Comparison of ENCODE assay signal across 8 cellular contexts in the genomic region with DNA sequence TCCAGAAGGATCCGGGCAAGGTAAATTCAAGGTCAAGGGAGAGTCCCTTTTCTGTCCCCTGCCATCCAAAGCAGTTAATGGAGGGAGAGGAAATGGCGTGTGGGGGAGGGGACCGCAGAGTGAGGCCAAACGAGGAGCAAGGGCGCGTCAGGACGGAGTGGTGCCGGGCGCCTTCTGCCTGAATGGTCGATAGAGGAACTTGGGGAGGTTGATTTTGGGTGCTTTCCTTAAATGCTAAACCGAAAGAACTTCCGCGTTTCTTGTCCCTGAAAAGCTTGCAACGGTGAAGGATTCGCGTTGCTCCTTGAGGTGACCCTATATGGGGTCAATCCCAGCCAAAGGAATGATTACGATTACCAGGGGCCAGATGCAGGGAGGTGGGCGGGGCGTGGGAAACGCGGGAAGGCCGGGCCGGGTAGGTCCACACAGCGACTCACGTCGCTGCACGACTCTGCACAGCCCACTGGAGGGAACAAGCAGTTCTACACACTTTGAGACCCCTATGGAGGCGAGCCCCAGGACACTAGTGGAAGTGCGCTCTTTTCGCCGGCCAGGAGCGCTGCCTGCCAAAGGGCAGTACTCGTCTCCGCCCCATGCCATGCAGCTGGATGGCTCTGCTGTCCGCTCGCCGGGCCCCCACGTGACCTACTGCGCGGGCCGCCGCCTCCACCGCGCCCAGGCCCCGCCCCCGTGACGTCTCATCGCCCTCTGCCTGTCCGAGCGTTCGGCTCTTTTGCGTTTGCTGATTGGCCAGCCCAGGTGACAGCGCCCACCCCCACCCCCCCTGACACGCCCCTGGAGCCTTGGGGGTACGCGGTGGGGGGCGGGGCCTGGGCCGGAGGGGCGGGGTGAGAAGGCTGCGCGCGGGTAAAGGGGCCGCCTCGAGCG. TPM values are rescaled to one million over a fixed set of nuclear protein-coding genes. Genes with fewer than 3 reads are reported as not detected.
DNase-seq lines count a peak whose midpoint lies in the region; ATAC-seq and TF ChIP-seq lines count a peak whose summit lies in the region.

No MANE protein-coding gene starts in this region.

- no peaks in the 10 kb centered on the region for H3K36me3 ChIP-seq in NT2/D1 (ENCODE audit: insufficient read depth, insufficient read length, low read length)

- H3K4me1 Mint-ChIP-seq in Calu3 (ENCODE audit: low read depth, unreplicated experiment): peaks cover 37% of the 10 kb centered on the region
- H3K4me1 Mint-ChIP-seq in endothelial cell (ENCODE audit: unreplicated experiment): peaks cover 6% of the 10 kb centered on the region

- ATAC-seq in GM21423 (IDR thresholded peaks at IDR 0.05; ENCODE audit: unreplicated experiment): peak; percentile 85

- no peaks in the 10 kb centered on the region for H3K27me3 Mint-ChIP-seq in Calu3 (ENCODE audit: unreplicated experiment)
- H3K27me3 Mint-ChIP-seq in endothelial cell (ENCODE audit: unreplicated experiment): no peaks in the 10 kb centered on the region

- TSS peak; percentile 85 for BruUV-seq in Calu3 (replicated peaks; lab: Mats Ljungman, UMichigan)

- DNase-seq in Calu3: peak; percentile 97
- DNase-seq in HUDEP-2 (lab: John Stamatoyannopoulos, UW; ENCODE audit: unreplicated experiment in 76 of 76): peak; percentile 18 to 93 (median 86)
- peak; percentile 84 for DNase-seq in NT2/D1 (ENCODE audit: low read depth, low spot score)
- DNase-seq in activated CD8-positive, alpha-beta memory T cell treated with anti-CD3 and anti-CD28 coated beads, Interleukin-2, amount 50 U/mL, for 24 hours (ENCODE audit: extremely low read depth): peak; percentile 69
- peak; percentile 87 for DNase-seq in endothelial cell (ENCODE audit: low spot score)
- DNase-seq in midbrain (lab: John Stamatoyannopoulos, UW): peak; percentile 90
- DNase-seq in stimulated activated CD8-positive, alpha-beta memory T cell treated with anti-CD3 and anti-CD28 coated beads, Interleukin-15, amount 100 ng/mL, for 4 hours (ENCODE audit: low read depth in 2 of 2): peak; percentile 71 to 72

- CTCF ChIA-PET in Calu3 (lab: Charles Lee): no interaction called here

- intact Hi-C loops in Calu3 (cut with micrococcal nuclease; ENCODE audit: unreplicated experiment): no loop called here

- H3K4me3 ChIP-seq in NT2/D1 (ENCODE audit: insufficient read length, low read depth): peak overlapping the region; percentile 79

- peak overlapping the region; percentile 45 for H3K27ac Mint-ChIP-seq in Calu3 (ENCODE audit: unreplicated experiment)
- peak overlapping the region; percentile 80 for H3K27ac Mint-ChIP-seq in endothelial cell (ENCODE audit: unreplicated experiment)

- no peaks in the 10 kb centered on the region for H3K4me1 ChIP-seq in NT2/D1 (ENCODE audit: insufficient read depth, insufficient read length)

- H3K9me3 Mint-ChIP-seq in Calu3 (ENCODE audit: low read depth, unreplicated experiment) (no peaks in the 10 kb centered on the region), endothelial cell (ENCODE audit: unreplicated experiment) (no peaks in the 10 kb centered on the region)

- no peak for TF ChIP-seq CTCF in Calu3 (IDR thresholded peaks at IDR 0.05; ENCODE audit: unreplicated experiment)
- TF ChIP-seq CTCF in endothelial cell (IDR thresholded peaks at IDR 0.05; ENCODE audit: unreplicated experiment): no peak

- peaks cover 22% of the 10 kb centered on the region for H3K36me3 Mint-ChIP-seq in Calu3 (ENCODE audit: insufficient read depth, unreplicated experiment)
- no peaks in the 10 kb centered on the region for H3K36me3 Mint-ChIP-seq in endothelial cell (ENCODE audit: low read depth, unreplicated experiment)

- peaks cover 9% of the 10 kb centered on the region for H3K27me3 ChIP-seq in NT2/D1 (ENCODE audit: insufficient read depth, insufficient read length)

- peak overlapping the region; percentile 89 for H3K9ac ChIP-seq in NT2/D1 (ENCODE audit: insufficient read length, low read depth)

- no peaks in the 10 kb centered on the region for H3K9me3 ChIP-seq in NT2/D1 (ENCODE audit: insufficient read depth, low read length)

- H3K4me3 Mint-ChIP-seq in Calu3 (ENCODE audit: low read depth, unreplicated experiment) (peak overlapping the region; percentile 92), endothelial cell (ENCODE audit: unreplicated experiment) (peak overlapping the region; percentile 88)

RNA-seq across cellular contexts. Expression of a gene that starts 0.5 kb away (rescaled TPM):
- 14.3 and 15.2 TPM in 2 replicates for total RNA-seq in Calu3 (2022)
- total RNA-seq in endothelial cell (ENCODE audit: unreplicated experiment): 2.4 TPM

Comparison
In these comparisons a context has a peak if more than half of its experiments do, and no peak if none do; other contexts are left out.
1. Peak in every context shown above with its lines: DNase-seq, ATAC-seq and H3K4me3 ChIP-seq.